ENCODE assay signal across 16 cellular contexts in the genomic region with DNA sequence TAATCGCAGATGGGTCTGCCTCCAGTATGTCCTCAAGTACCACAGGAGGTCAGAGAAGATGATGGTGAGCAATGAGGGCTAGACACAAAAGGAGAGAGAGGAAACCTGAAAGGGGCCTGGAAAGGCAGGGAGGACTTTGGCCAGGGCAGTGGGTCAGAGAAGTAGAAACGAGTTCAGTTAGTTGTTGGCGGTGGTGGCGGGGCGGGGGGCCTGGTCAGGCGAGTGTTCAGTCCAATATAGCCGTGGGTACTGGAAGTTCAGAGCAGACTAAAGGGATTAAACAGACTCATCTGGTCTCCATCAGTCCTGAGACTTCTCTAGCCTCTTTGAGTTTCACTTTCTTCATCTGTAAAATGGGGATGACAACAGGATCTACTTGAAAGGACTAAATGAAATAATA.
"Had no signal": no experiment of that assay in that cellular context is flagged by ENCODE, and none has a peak within 500 bp of the region (broad histone marks: within the 10 kb centered on the region; RNA-seq: fewer than 3 reads in every experiment).

No MANE protein-coding gene starts in this region.

- H3K9me3 Mint-ChIP-seq: stimulated activated memory B cell treated with anti-CD40 and anti-IgM and Interleukin-4, amounts not matched to agents 10 μg/mL and 1 μg/mL and 100 μg/mL, for 72 hours had no signal

- DNase-seq: activated CD4-positive, alpha-beta T cell treated with anti-CD3 and anti-CD28 coated beads, Interleukin-2, amount 50 U/mL, for 1 hour; activated CD4-positive, CD25-positive, alpha-beta regulatory T cell treated with anti-CD3 and anti-CD28 coated beads, Interleukin-2, amount 50 U/mL, for 72 hours; colonic mucosa; erythroblast; kidney; left lung; mammary epithelial cell; pancreas; right lobe of liver; small intestine; stimulated activated CD4-positive, alpha-beta T cell treated with anti-CD3 and anti-CD28 coated beads, Interleukin-4, amount 100 ng/mL, for 24 hours; T-helper 1 cell; T-helper 9 cell; thyroid gland had no signal

- H3K27me3 Mint-ChIP-seq: activated naive CD8-positive, alpha-beta T cell; stimulated activated memory B cell treated with anti-CD40 and anti-IgM and Interleukin-4, amounts not matched to agents 10 μg/mL and 1 μg/mL and 100 μg/mL, for 72 hours had no signal

- ATAC-seq: left lung; pancreas; right lobe of liver; stimulated activated memory B cell treated with anti-CD40 and anti-IgM and Interleukin-4, amounts not matched to agents 10 μg/mL and 1 μg/mL and 100 μg/mL, for 72 hours had no signal

- H3K36me3 ChIP-seq: colonic mucosa, left lung, pancreas, right lobe of liver, thyroid gland had no signal

- H3K36me3 Mint-ChIP-seq: stimulated activated memory B cell treated with anti-CD40 and anti-IgM and Interleukin-4, amounts not matched to agents 10 μg/mL and 1 μg/mL and 100 μg/mL, for 72 hours had no signal

- H3K4me1 ChIP-seq: colonic mucosa, left lung, pancreas, right lobe of liver had no signal

- H3K27me3 ChIP-seq: colonic mucosa, left lung, pancreas, right lobe of liver, thyroid gland had no signal

- H3K27ac Mint-ChIP-seq: activated naive CD8-positive, alpha-beta T cell; stimulated activated memory B cell treated with anti-CD40 and anti-IgM and Interleukin-4, amounts not matched to agents 10 μg/mL and 1 μg/mL and 100 μg/mL, for 72 hours had no signal

- H3K27ac ChIP-seq: colonic mucosa, left lung, pancreas, right lobe of liver had no signal

- H3K4me3 Mint-ChIP-seq: activated naive CD8-positive, alpha-beta T cell; stimulated activated memory B cell treated with anti-CD40 and anti-IgM and Interleukin-4, amounts not matched to agents 10 μg/mL and 1 μg/mL and 100 μg/mL, for 72 hours had no signal

- H3K4me3 ChIP-seq: colonic mucosa, left lung, pancreas, right lobe of liver, thyroid gland had no signal

- H3K9me3 ChIP-seq: colonic mucosa, left lung, pancreas, right lobe of liver, thyroid gland had no signal
